Comparison of ENCODE assay signal across 15 cellular contexts in genomic region chr17:64500487-64500859, GRCh38. TPM values are rescaled to one million over a fixed set of nuclear protein-coding genes. Genes with fewer than 3 reads are reported as not detected.
DNase-seq lines count a peak whose midpoint lies in the region; ATAC-seq, FAIRE-seq and TF ChIP-seq lines count a peak whose summit lies in the region.
"Had no signal": no experiment of that assay in that cellular context is flagged by ENCODE, and none has a peak within 500 bp of the region (broad histone marks: within the 10 kb centered on the region; RNA-seq: fewer than 3 reads in every experiment).

No MANE protein-coding gene starts in this region.

- peaks cover 78% of the 10 kb centered on the region for H3K4me1 ChIP-seq in HepG2 (ENCODE audit: insufficient read depth, low read length)
- H3K4me1 ChIP-seq in right lobe of liver: peaks cover 0 to 67% (median 14%) of the 10 kb centered on the region in 4 donors

- no peak overlapping the region for H3K4me3 ChIP-seq in HepG2 (replicated peaks in 1 of 3; ENCODE audit: insufficient read depth in 1 of 3, low read depth in 2 of 3, low read length in 3 of 3)
- H3K4me3 ChIP-seq in right lobe of liver: no peak overlapping the region
- H3K4me3 ChIP-seq: BLaER1, psoas muscle had no signal

- peaks cover 26 to 56% of the 10 kb centered on the region in 2 experiments for H3K36me3 ChIP-seq in HepG2 (replicated peaks in 1 of 2; ENCODE audit: control insufficient read depth in 1 of 2, insufficient read depth in 2 of 2, low read length in 2 of 2)
- H3K36me3 ChIP-seq in right lobe of liver: peaks cover 37 to 67% (median 53%) of the 10 kb centered on the region in 4 donors

- H3K9me3 ChIP-seq in HepG2 (ENCODE audit: low read length): no peaks in the 10 kb centered on the region
- H3K9me3 ChIP-seq in right lobe of liver: no peaks in the 10 kb centered on the region
- H3K9me3 ChIP-seq in T-helper 17 cell (ENCODE audit: control insufficient read depth, low read length, poor library complexity, severe bottlenecking): no peaks in the 10 kb centered on the region
- H3K9me3 ChIP-seq: BLaER1, psoas muscle had no signal

- peaks cover 53% of the 10 kb centered on the region for H4K20me1 ChIP-seq in HepG2 (ENCODE audit: insufficient read depth, low read length)

- POLR2A ChIA-PET in HepG2 (lab: Yijun Ruan, JAX): no interaction called here

- H3K4me1 Mint-ChIP-seq in T-helper 17 cell (peaks cover 78% of the 10 kb centered on the region), memory B cell (peaks cover 43% of the 10 kb centered on the region)

- no TSS peak for BruUV-seq in HepG2 (replicated peaks; lab: Mats Ljungman, UMichigan)

- in situ Hi-C loops in HepG2 (cut with HindIII; ENCODE audit: extremely low pct_ligation_motif_present, low pct_unique_long_range_greater_than_20kb): loop anchor here (10.0 kb wide), 1 partner anchor 656 kb away; the partner anchor contains the start of gene SMARCD2

- H3K27ac Mint-ChIP-seq in T-helper 17 cell: peak overlapping the region; percentile 100
- H3K27ac Mint-ChIP-seq in memory B cell: peak overlapping the region; percentile 88

- H3K4me3 Mint-ChIP-seq in T-helper 17 cell (peak overlapping the region; percentile 81), memory B cell (no peak overlapping the region)

- DNase-seq in HepG2 (ENCODE audit: low spot score) (no peak), right lobe of liver (no peak), T-helper 17 cell (no peak), memory B cell (ENCODE audit: low spot score in 2 of 2) (no peak), NCI-H524 (lab: John Stamatoyannopoulos, UW) (no peak)
- DNase-seq: activated CD4-positive, alpha-beta T cell treated with anti-CD3 and anti-CD28 coated beads, Interleukin-2, amount 50 U/mL, for 48 hours; amniotic stem cell; GF-D8; NCI-H446; psoas muscle had no signal

- ATAC-seq in HepG2: no peak
- ATAC-seq in right lobe of liver: no peak
- no peak for ATAC-seq in T-helper 17 cell
- no peak for ATAC-seq in memory B cell (ENCODE audit: low read depth)
- ATAC-seq in esophagus mucosa: no peak
- no peak for ATAC-seq in GM18867 (IDR thresholded peaks at IDR 0.05; ENCODE audit: unreplicated experiment)
- ATAC-seq in HG02981 (IDR thresholded peaks at IDR 0.05; ENCODE audit: unreplicated experiment): no peak
- ATAC-seq: Panc1, psoas muscle had no signal

- no peak overlapping the region for H3K27ac ChIP-seq in HepG2 (ENCODE audit: extremely low read length, insufficient read depth, low read length)
- H3K27ac ChIP-seq in right lobe of liver: no peak overlapping the region
- H3K27ac ChIP-seq: BLaER1, psoas muscle had no signal

- WGBS in HepG2 (ENCODE audit: low lambda C conversion rate): 97% methylated on average over 8 of the region's 8 CpGs
- WGBS in right lobe of liver (ENCODE audit: insufficient coverage, low coverage, low lambda C conversion rate, missing lambda C conversion rate): 77% methylated on average over 5 of the region's 8 CpGs

- TF ChIP-seq POLR2A in HepG2 (IDR thresholded peaks at IDR 0.05; ENCODE audit: insufficient read depth in 1 of 2, low read depth in 2 of 2, low read length in 2 of 2) (no peak; a peak in 1 of 4 replicates), right lobe of liver (IDR thresholded peaks at IDR 0.05) (no peak)

- H3K4me2 ChIP-seq in HepG2 (ENCODE audit: low read depth, low read length): no peak overlapping the region

- intact Hi-C loops in HepG2 (cut with micrococcal nuclease; ENCODE audit: unreplicated experiment): no loop called here
- intact Hi-C loops in right lobe of liver (cut with DNase I): no loop called here

- H3K36me3 Mint-ChIP-seq in T-helper 17 cell (ENCODE audit: low read depth) (peaks cover 27% of the 10 kb centered on the region), memory B cell (peaks cover 43% of the 10 kb centered on the region)

- CTCF ChIA-PET in HepG2 (lab: Yijun Ruan, JAX; ENCODE audit: low intra/inter-chr PET ratio, low total read pairs): no interaction called here

- no peak for FAIRE-seq in HepG2 (lab: Jason Lieb, UNC)

- TF ChIP-seq CTCF in HepG2 (CRISPR knock-in tag; IDR thresholded peaks at IDR 0.05) (no peak), right lobe of liver (IDR thresholded peaks at IDR 0.05) (no peak)

- no peaks in the 10 kb centered on the region; a peak in 1 of 5 replicates for H3K27me3 ChIP-seq in HepG2 (ENCODE audit: control insufficient read depth in 1 of 2, insufficient read depth in 2 of 2, low read length in 2 of 2)
- H3K27me3 ChIP-seq in right lobe of liver: no peaks in the 10 kb centered on the region
- H3K27me3 ChIP-seq: BLaER1 had no signal

- H3K9ac ChIP-seq in HepG2 (ENCODE audit: insufficient read depth, low read depth, low read length): no peak overlapping the region
- H3K9ac ChIP-seq: BLaER1 had no signal

- no peak overlapping the region for H2AFZ ChIP-seq in HepG2 (ENCODE audit: low read length)

- TF ChIP-seq RAD21 in HepG2 (CRISPR knock-in tag; IDR thresholded peaks at IDR 0.05): no peak

- peaks cover 40% of the 10 kb centered on the region for H3K79me2 ChIP-seq in HepG2 (ENCODE audit: insufficient read depth, low read length)

- H3K27me3 Mint-ChIP-seq in T-helper 17 cell (no peaks in the 10 kb centered on the region), memory B cell (no peaks in the 10 kb centered on the region)

- no peak for TF ChIP-seq EP300 in HepG2 (IDR thresholded peaks at IDR 0.05; ENCODE audit: low read depth in 2 of 2, low read length in 2 of 2)
- TF ChIP-seq EP300 in HepG2 (CRISPR knock-in tag; IDR thresholded peaks at IDR 0.05; ENCODE audit: borderline replicate concordance): no peak

- no peaks in the 10 kb centered on the region for H3K9me3 Mint-ChIP-seq in memory B cell

RNA-seq across cellular contexts. Expression of gene POLG2, which starts 3.6 kb away (rescaled TPM):
- total RNA-seq in HepG2 (2016; rRNA removed; fragmentation: Illumina TruSeq; extraction: Trizol): 16.2 and 25.5 TPM in 2 replicates
- 6.2 and 6.5 TPM in 2 replicates for total RNA-seq in HepG2 (2016; cell fraction: cytosol; rRNA removed; fragmentation: Illumina TruSeq; extraction: Trizol; ENCODE audit: low read depth)
- 17.1 and 25.1 TPM in 2 replicates for total RNA-seq in HepG2 (2016; cell fraction: insoluble cytoplasmic fraction; rRNA removed; fragmentation: Illumina TruSeq; extraction: Trizol)
- 4.8 and 7.5 TPM in 2 replicates for total RNA-seq in HepG2 (2016; cell fraction: membrane; rRNA removed; fragmentation: Illumina TruSeq; extraction: Trizol)
- 40.2 and 43.9 TPM in 2 replicates for total RNA-seq in HepG2 (2016; cell fraction: nucleus; rRNA removed; fragmentation: Illumina TruSeq; extraction: Trizol)
- polyA plus RNA-seq in HepG2 (2011; rRNA removed): 19.6 and 21.1 TPM in 2 replicates
- polyA plus RNA-seq in HepG2 (2011; cell fraction: cytosol; rRNA removed): 7.1 and 7.7 TPM in 2 replicates
- polyA plus RNA-seq in HepG2 (2011; cell fraction: nucleus; rRNA removed): 33.9 and 48.5 TPM in 2 replicates
- polyA plus RNA-seq in HepG2 (2012): 20.6 and 26.0 TPM in 2 replicates
- polyA plus RNA-seq in HepG2 (2016; cell fraction: cytosol; fragmentation: Illumina TruSeq; extraction: Trizol; ENCODE audit: low read depth): 1.7 and 1.9 TPM in 2 replicates
- 15.7 and 18.4 TPM in 2 replicates for polyA plus RNA-seq in HepG2 (2016; cell fraction: insoluble cytoplasmic fraction; fragmentation: Illumina TruSeq; extraction: Trizol; ENCODE audit: low read depth)
- polyA plus RNA-seq in HepG2 (2016; cell fraction: membrane; fragmentation: Illumina TruSeq; extraction: Trizol; ENCODE audit: low read depth): 2.1 and 3.4 TPM in 2 replicates
- polyA plus RNA-seq in HepG2 (2016; cell fraction: nucleus; fragmentation: Illumina TruSeq; extraction: Trizol; ENCODE audit: insufficient read depth, low read depth): 81.7 and 89.2 TPM in 2 replicates
- 8.5 and 12.3 TPM in 2 replicates for polyA minus RNA-seq in HepG2 (2011; rRNA and poly(A)+ RNA removed; ENCODE audit: low replicate concordance)
- polyA minus RNA-seq in HepG2 (2011; cell fraction: cytosol; rRNA and poly(A)+ RNA removed): 3.9 and 5.4 TPM in 2 replicates
- 61.8 and 78.0 TPM in 2 replicates for polyA minus RNA-seq in HepG2 (2011; cell fraction: nucleus; rRNA and poly(A)+ RNA removed)
- 1 to 10 TPM; 2.9 to 9.2 (median 5.5) TPM for total RNA-seq in right lobe of liver
- 10 to 100 TPM; 37.1 to 39.0 TPM for total RNA-seq in T-helper 17 cell
- total RNA-seq in esophagus mucosa: 4.7 TPM

RNA-seq across cellular contexts. Expression of gene DDX5, which starts 5.6 kb away (rescaled TPM):
- total RNA-seq in HepG2 (2016; rRNA removed; fragmentation: Illumina TruSeq; extraction: Trizol) (503 and 539 TPM in 2 replicates), right lobe of liver (100 to 1,000 TPM; 218 to 431 (median 344) TPM), T-helper 17 cell (1,000 to 10,000 TPM; 2,533 to 2,679 TPM), esophagus mucosa (351 TPM)
- total RNA-seq in HepG2 (2016; cell fraction: cytosol; rRNA removed; fragmentation: Illumina TruSeq; extraction: Trizol; ENCODE audit: low read depth): 84.1 and 89.7 TPM in 2 replicates
- 489 and 528 TPM in 2 replicates for total RNA-seq in HepG2 (2016; cell fraction: insoluble cytoplasmic fraction; rRNA removed; fragmentation: Illumina TruSeq; extraction: Trizol)
- total RNA-seq in HepG2 (2016; cell fraction: membrane; rRNA removed; fragmentation: Illumina TruSeq; extraction: Trizol): 116 and 157 TPM in 2 replicates
- 878 and 919 TPM in 2 replicates for total RNA-seq in HepG2 (2016; cell fraction: nucleus; rRNA removed; fragmentation: Illumina TruSeq; extraction: Trizol)
- polyA plus RNA-seq in HepG2 (2011; rRNA removed): 622 and 684 TPM in 2 replicates
- polyA plus RNA-seq in HepG2 (2011; cell fraction: cytosol; rRNA removed): 569 and 613 TPM in 2 replicates
- polyA plus RNA-seq in HepG2 (2011; cell fraction: nucleus; rRNA removed): 1,237 and 1,431 TPM in 2 replicates
- 388 and 421 TPM in 2 replicates for polyA plus RNA-seq in HepG2 (2012)
- 39.4 and 49.0 TPM in 2 replicates for polyA plus RNA-seq in HepG2 (2016; cell fraction: cytosol; fragmentation: Illumina TruSeq; extraction: Trizol; ENCODE audit: low read depth)
- 620 and 627 TPM in 2 replicates for polyA plus RNA-seq in HepG2 (2016; cell fraction: insoluble cytoplasmic fraction; fragmentation: Illumina TruSeq; extraction: Trizol; ENCODE audit: low read depth)
- polyA plus RNA-seq in HepG2 (2016; cell fraction: membrane; fragmentation: Illumina TruSeq; extraction: Trizol; ENCODE audit: low read depth): 60.1 and 80.5 TPM in 2 replicates
- 1,021 and 1,036 TPM in 2 replicates for polyA plus RNA-seq in HepG2 (2016; cell fraction: nucleus; fragmentation: Illumina TruSeq; extraction: Trizol; ENCODE audit: insufficient read depth, low read depth)
- polyA minus RNA-seq in HepG2 (2011; rRNA and poly(A)+ RNA removed; ENCODE audit: low replicate concordance): 1,158 and 1,526 TPM in 2 replicates
- 501 and 518 TPM in 2 replicates for polyA minus RNA-seq in HepG2 (2011; cell fraction: cytosol; rRNA and poly(A)+ RNA removed)
- polyA minus RNA-seq in HepG2 (2011; cell fraction: nucleus; rRNA and poly(A)+ RNA removed): 2,012 and 2,066 TPM in 2 replicates

RNA-seq across cellular contexts. Expression of gene CEP95, which starts 6.3 kb away (rescaled TPM):
- total RNA-seq in HepG2 (2016; rRNA removed; fragmentation: Illumina TruSeq; extraction: Trizol) (31.9 and 68.8 TPM in 2 replicates), right lobe of liver (10 to 100 TPM; 11.0 to 27.6 (median 14.0) TPM), T-helper 17 cell (100 to 1,000 TPM; 130 to 143 TPM), esophagus mucosa (16.2 TPM)
- total RNA-seq in HepG2 (2016; cell fraction: cytosol; rRNA removed; fragmentation: Illumina TruSeq; extraction: Trizol; ENCODE audit: low read depth): 28.2 and 32.1 TPM in 2 replicates
- 34.8 and 63.6 TPM in 2 replicates for total RNA-seq in HepG2 (2016; cell fraction: insoluble cytoplasmic fraction; rRNA removed; fragmentation: Illumina TruSeq; extraction: Trizol)
- total RNA-seq in HepG2 (2016; cell fraction: membrane; rRNA removed; fragmentation: Illumina TruSeq; extraction: Trizol): 29.6 and 34.9 TPM in 2 replicates
- 128 and 149 TPM in 2 replicates for total RNA-seq in HepG2 (2016; cell fraction: nucleus; rRNA removed; fragmentation: Illumina TruSeq; extraction: Trizol)
- polyA plus RNA-seq in HepG2 (2011; rRNA removed): 58.6 and 65.9 TPM in 2 replicates
- polyA plus RNA-seq in HepG2 (2011; cell fraction: cytosol; rRNA removed): 11.6 and 14.3 TPM in 2 replicates
- polyA plus RNA-seq in HepG2 (2011; cell fraction: nucleus; rRNA removed): 128 and 136 TPM in 2 replicates
- 42.4 and 43.9 TPM in 2 replicates for polyA plus RNA-seq in HepG2 (2012)
- polyA plus RNA-seq in HepG2 (2016; cell fraction: cytosol; fragmentation: Illumina TruSeq; extraction: Trizol; ENCODE audit: low read depth): 9.9 and 10.0 TPM in 2 replicates
- 31.3 and 31.7 TPM in 2 replicates for polyA plus RNA-seq in HepG2 (2016; cell fraction: insoluble cytoplasmic fraction; fragmentation: Illumina TruSeq; extraction: Trizol; ENCODE audit: low read depth)
- polyA plus RNA-seq in HepG2 (2016; cell fraction: membrane; fragmentation: Illumina TruSeq; extraction: Trizol; ENCODE audit: low read depth): 16.6 and 17.0 TPM in 2 replicates
- polyA plus RNA-seq in HepG2 (2016; cell fraction: nucleus; fragmentation: Illumina TruSeq; extraction: Trizol; ENCODE audit: insufficient read depth, low read depth): 274 and 290 TPM in 2 replicates
- polyA minus RNA-seq in HepG2 (2011; rRNA and poly(A)+ RNA removed; ENCODE audit: low replicate concordance): 37.3 and 40.5 TPM in 2 replicates
- polyA minus RNA-seq in HepG2 (2011; cell fraction: cytosol; rRNA and poly(A)+ RNA removed): 13.0 and 13.9 TPM in 2 replicates
- 201 and 240 TPM in 2 replicates for polyA minus RNA-seq in HepG2 (2011; cell fraction: nucleus; rRNA and poly(A)+ RNA removed)

RNA-seq across cellular contexts. Expression of gene MILR1, which starts 51.6 kb away (rescaled TPM):
- total RNA-seq in HepG2 (2016; rRNA removed; fragmentation: Illumina TruSeq; extraction: Trizol) (0.27 TPM in 1 of 2 replicates, not detected in the other), right lobe of liver (1 to 10 TPM in 4 of 6 experiments, under 1 TPM in 2; 0.57 to 3.0 (median 1.9) TPM), T-helper 17 cell (1 to 10 TPM; 1.0 to 1.4 TPM), esophagus mucosa (3.5 TPM)
- total RNA-seq in HepG2 (2016; cell fraction: cytosol; rRNA removed; fragmentation: Illumina TruSeq; extraction: Trizol; ENCODE audit: low read depth): not detected in 2 replicates
- not detected in 2 replicates for total RNA-seq in HepG2 (2016; cell fraction: insoluble cytoplasmic fraction; rRNA removed; fragmentation: Illumina TruSeq; extraction: Trizol)
- not detected in 2 replicates for total RNA-seq in HepG2 (2016; cell fraction: membrane; rRNA removed; fragmentation: Illumina TruSeq; extraction: Trizol)
- total RNA-seq in HepG2 (2016; cell fraction: nucleus; rRNA removed; fragmentation: Illumina TruSeq; extraction: Trizol): not detected in 2 replicates
- 0.98 and 1.7 TPM in 2 replicates for polyA plus RNA-seq in HepG2 (2011; rRNA removed)
- 0.47 and 0.75 TPM in 2 replicates for polyA plus RNA-seq in HepG2 (2011; cell fraction: cytosol; rRNA removed)
- polyA plus RNA-seq in HepG2 (2011; cell fraction: nucleus; rRNA removed): 0.80 and 1.5 TPM in 2 replicates
- 0.57 TPM in 1 of 2 replicates, not detected in the other for polyA plus RNA-seq in HepG2 (2012)
- polyA plus RNA-seq in HepG2 (2016; cell fraction: cytosol; fragmentation: Illumina TruSeq; extraction: Trizol; ENCODE audit: low read depth): not detected in 2 replicates
- not detected in 2 replicates for polyA plus RNA-seq in HepG2 (2016; cell fraction: insoluble cytoplasmic fraction; fragmentation: Illumina TruSeq; extraction: Trizol; ENCODE audit: low read depth)
- polyA plus RNA-seq in HepG2 (2016; cell fraction: membrane; fragmentation: Illumina TruSeq; extraction: Trizol; ENCODE audit: low read depth): 0.34 TPM in 1 of 2 replicates, not detected in the other
- 0.64 TPM in 1 of 2 replicates, not detected in the other for polyA plus RNA-seq in HepG2 (2016; cell fraction: nucleus; fragmentation: Illumina TruSeq; extraction: Trizol; ENCODE audit: insufficient read depth, low read depth)
- 0.72 TPM in 1 of 2 replicates, not detected in the other for polyA minus RNA-seq in HepG2 (2011; rRNA and poly(A)+ RNA removed; ENCODE audit: low replicate concordance)
- polyA minus RNA-seq in HepG2 (2011; cell fraction: cytosol; rRNA and poly(A)+ RNA removed): not detected in 2 replicates
- 1.2 and 2.5 TPM in 2 replicates for polyA minus RNA-seq in HepG2 (2011; cell fraction: nucleus; rRNA and poly(A)+ RNA removed)
